10 cellular contexts compared by ENCODE assay signal in the genomic region with DNA sequence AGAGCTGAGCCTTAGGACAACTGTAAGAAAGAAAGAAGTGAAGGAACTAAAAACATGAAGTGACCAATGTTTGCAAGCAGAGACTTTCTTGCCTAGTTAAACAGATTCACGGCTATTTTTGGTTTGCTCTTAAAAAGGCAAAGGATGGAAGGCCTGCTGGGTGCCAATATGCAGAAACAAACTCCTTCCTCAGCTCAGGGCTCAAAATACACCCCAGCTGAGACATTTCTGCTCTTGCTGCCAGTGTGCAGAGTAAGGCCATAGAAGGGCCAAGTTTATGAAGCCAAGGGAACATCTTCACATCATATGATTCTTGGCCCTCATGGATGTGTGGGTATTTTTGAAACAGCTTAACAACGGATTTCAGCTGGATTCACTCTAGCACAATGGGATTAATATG.
DNase-seq lines count a peak whose midpoint lies in the region; TF ChIP-seq lines count a peak whose summit lies in the region.
"Had no signal": no experiment of that assay in that cellular context is flagged by ENCODE, and none has a peak within 500 bp of the region (broad histone marks: within the 10 kb centered on the region; RNA-seq: fewer than 3 reads in every experiment).

No MANE protein-coding gene starts in this region.

- peaks cover 74% of the 10 kb centered on the region for H3K4me1 ChIP-seq in CD4-positive, alpha-beta memory T cell (ENCODE audit: insufficient read depth, low read length)
- H3K4me1 ChIP-seq in sigmoid colon: peaks cover 0 to 99% (median 79%) of the 10 kb centered on the region in 4 donors

- CTCF ChIA-PET in CD4-positive, alpha-beta memory T cell (lab: Charles Lee; ENCODE audit: partially characterized antibody): interaction anchor here (1.4 to 3.5 kb wide), 3 partner anchors 8 to 168 kb away, joined by 3 to 12 read pairs (median 4); no protein-coding TSS in a partner anchor

- no peak for TF ChIP-seq CTCF in astrocyte of the spinal cord (IDR thresholded peaks at IDR 0.05; ENCODE audit: low read depth, low read length)
- TF ChIP-seq CTCF in sigmoid colon (IDR thresholded peaks at IDR 0.05): no peak

- H3K27ac ChIP-seq in CD4-positive, alpha-beta memory T cell (ENCODE audit: low read depth, low read length): no peak overlapping the region
- H3K27ac ChIP-seq in sigmoid colon: peak overlapping the region; percentile 82 to 98 (median 91)

- in situ Hi-C loops in astrocyte of the spinal cord (cut with HindIII; ENCODE audit: low sequenced_read_pairs): no loop called here

- H3K27me3 ChIP-seq in CD4-positive, alpha-beta memory T cell (ENCODE audit: insufficient read depth, low read length): no peaks in the 10 kb centered on the region
- no peaks in the 10 kb centered on the region for H3K27me3 ChIP-seq in sigmoid colon

- 68 to 69% methylated on average over 2 of the region's 2 CpGs for WGBS in sigmoid colon, 2 donors

- H3K36me3 ChIP-seq in CD4-positive, alpha-beta memory T cell (ENCODE audit: insufficient read depth, low read length): peaks cover 47% of the 10 kb centered on the region
- peaks cover 0 to 12% (median 5%) of the 10 kb centered on the region in 4 donors for H3K36me3 ChIP-seq in sigmoid colon

- H3K27ac Mint-ChIP-seq in CD4-positive, alpha-beta memory T cell: peak overlapping the region in 6 of 7 donors; percentile 2 to 76 (median 58)
- peak overlapping the region in 4 of 6 donors; percentile 14 to 78 (median 70) for H3K27ac Mint-ChIP-seq in immature natural killer cell

- POLR2A ChIA-PET in CD4-positive, alpha-beta memory T cell (lab: Charles Lee; ENCODE audit: partially characterized antibody): no interaction called here

- H3K27me3 Mint-ChIP-seq in CD4-positive, alpha-beta memory T cell: no peaks in the 10 kb centered on the region
- peaks cover 0 to 2% (median 1%) of the 10 kb centered on the region in 3 donors for H3K27me3 Mint-ChIP-seq in immature natural killer cell (ENCODE audit: low read depth in 3 of 3)
- H3K27me3 Mint-ChIP-seq: stimulated activated naive CD8-positive, alpha-beta T cell treated with anti-CD3 and anti-CD28 coated beads, Interleukin-15, amount 100 ng/mL, for 72 hours had no signal

- no peaks in the 10 kb centered on the region for H3K9me3 ChIP-seq in CD4-positive, alpha-beta memory T cell (ENCODE audit: control insufficient read depth in 1 of 2, low read length in 2 of 2)
- no peaks in the 10 kb centered on the region for H3K9me3 ChIP-seq in sigmoid colon

- DNase-seq in CD4-positive, alpha-beta memory T cell: no peak
- peak; percentile 44 for DNase-seq in astrocyte of the spinal cord (ENCODE audit: low read depth, low spot score)
- DNase-seq in immature natural killer cell: no peak
- peak; percentile 91 for DNase-seq in sigmoid colon
- DNase-seq in DMS53 (lab: John Stamatoyannopoulos, UW): no peak
- DNase-seq in NCI-H1417 (lab: John Stamatoyannopoulos, UW): no peak
- DNase-seq in NCI-H2196 (lab: John Stamatoyannopoulos, UW; ENCODE audit: unreplicated experiment): no peak
- no peak for DNase-seq in kidney tubule cell (ENCODE audit: low spot score)
- DNase-seq: NCI-H748 treated with DMSO at 0.1 percent for 48 hours; stimulated activated naive CD8-positive, alpha-beta T cell treated with anti-CD3 and anti-CD28 coated beads, Interleukin-15, amount 100 ng/mL, for 72 hours had no signal

- peaks cover 54 to 91% (median 72%) of the 10 kb centered on the region in 4 donors for H3K4me1 Mint-ChIP-seq in CD4-positive, alpha-beta memory T cell
- H3K4me1 Mint-ChIP-seq in immature natural killer cell: peaks cover 73 to 95% of the 10 kb centered on the region in 2 donors

- no peak overlapping the region for H3K4me3 ChIP-seq in CD4-positive, alpha-beta memory T cell (ENCODE audit: low read length in 2 of 2)
- H3K4me3 ChIP-seq in astrocyte of the spinal cord (ENCODE audit: low read depth, low read length) (no peak overlapping the region), sigmoid colon (peak overlapping the region in 1 of 4 donors; percentile 17)

- no peak overlapping the region for H3K4me3 Mint-ChIP-seq in CD4-positive, alpha-beta memory T cell
- H3K4me3 Mint-ChIP-seq in immature natural killer cell: no peak overlapping the region
- H3K4me3 Mint-ChIP-seq: stimulated activated naive CD8-positive, alpha-beta T cell treated with anti-CD3 and anti-CD28 coated beads, Interleukin-15, amount 100 ng/mL, for 72 hours had no signal

- TF ChIP-seq POLR2A in sigmoid colon (IDR thresholded peaks at IDR 0.05): no peak

- peaks cover 31 to 71% of the 10 kb centered on the region in 2 donors for H3K36me3 Mint-ChIP-seq in CD4-positive, alpha-beta memory T cell
- peaks cover 0 to 16% (median 6%) of the 10 kb centered on the region in 3 donors for H3K36me3 Mint-ChIP-seq in immature natural killer cell

- H3K9me3 Mint-ChIP-seq in CD4-positive, alpha-beta memory T cell: no peaks in the 10 kb centered on the region
- no peaks in the 10 kb centered on the region for H3K9me3 Mint-ChIP-seq in immature natural killer cell
- H3K9me3 Mint-ChIP-seq: stimulated activated naive CD8-positive, alpha-beta T cell treated with anti-CD3 and anti-CD28 coated beads, Interleukin-15, amount 100 ng/mL, for 72 hours had no signal

- intact Hi-C loops in CD4-positive, alpha-beta memory T cell (cut with micrococcal nuclease): no loop called here
- intact Hi-C loops in sigmoid colon (cut with DNase I): no loop called here

- TF ChIP-seq EP300 in sigmoid colon (IDR thresholded peaks at IDR 0.05): peak in 3 of 4 donors; percentile 8 to 97 (median 48)

Comparison
In these comparisons a context has a peak if more than half of its experiments do, and no peak if none do; other contexts are left out.
1. DNase-seq: peak in astrocyte of the spinal cord (single experiment) and sigmoid colon (single experiment); none in CD4-positive, alpha-beta memory T cell (0 of 5), immature natural killer cell (0 of 3), DMS53 (single experiment), NCI-H1417 (0 of 3), NCI-H2196 (single experiment) and kidney tubule cell (single experiment).